Comparison of ENCODE assay signal across 16 cellular contexts in the genomic region with DNA sequence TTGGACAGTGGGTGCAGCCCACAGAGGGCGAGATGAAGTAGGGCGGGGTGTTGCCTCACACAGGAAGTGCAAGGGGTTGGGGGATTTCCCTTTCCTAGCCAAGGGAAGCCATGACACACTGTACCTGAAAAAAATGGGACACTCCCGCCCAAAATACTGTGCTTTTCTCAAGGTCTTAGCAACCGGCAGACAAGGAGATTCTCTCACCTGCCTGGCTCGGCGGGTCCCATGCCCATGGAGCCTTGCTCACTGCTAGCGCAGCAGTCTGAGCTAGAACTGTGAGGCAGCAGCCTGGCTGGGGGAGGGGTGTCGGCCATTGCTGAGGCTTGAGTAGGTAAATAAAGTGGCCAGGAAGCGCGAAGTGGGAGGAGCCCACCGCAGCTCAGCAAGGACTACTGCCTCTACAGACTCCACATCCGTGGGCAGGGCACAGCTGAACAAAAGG.
DNase-seq lines count a peak whose midpoint lies in the region; FAIRE-seq and TF ChIP-seq lines count a peak whose summit lies in the region.
"Had no signal": no experiment of that assay in that cellular context is flagged by ENCODE, and none has a peak within 500 bp of the region (broad histone marks: within the 10 kb centered on the region; RNA-seq: fewer than 3 reads in every experiment).

No MANE protein-coding gene starts in this region.

- H3K4me3 Mint-ChIP-seq in activated CD4-positive, alpha-beta T cell treated with anti-CD3 and anti-CD28 coated beads, Interleukin-2, amount 10 ng/mL, durations not matched to agents 24 days and 14 days, result no peak overlapping the region
- H3K4me3 Mint-ChIP-seq: nephron had no signal

- TF ChIP-seq CTCF in H1 (IDR thresholded peaks at IDR 0.05; ENCODE audit: control extremely low read depth in 1 of 3, insufficient read depth in 1 of 3, low read depth in 1 of 3, low read length in 3 of 3), result no peak
- no peak for TF ChIP-seq CTCF in suprapubic skin (IDR thresholded peaks at IDR 0.05)

- no peak overlapping the region for H4K91ac ChIP-seq in H1 (replicated peaks; ENCODE audit: insufficient read length, low read length)

- H3K4me1 Mint-ChIP-seq in activated CD4-positive, alpha-beta T cell treated with anti-CD3 and anti-CD28 coated beads, Interleukin-2, amount 10 ng/mL, durations not matched to agents 24 days and 14 days, result peaks cover 45% of the 10 kb centered on the region
- H3K4me1 Mint-ChIP-seq: nephron had no signal

- no peak overlapping the region for H3K14ac ChIP-seq in H1 (ENCODE audit: insufficient read length)

- H3K27me3 ChIP-seq in H1 (replicated peaks in 1 of 4; ENCODE audit: control insufficient read depth in 3 of 4, extremely low read depth in 1 of 4, insufficient read depth in 3 of 4, low read length in 3 of 4), result no peaks in the 10 kb centered on the region
- no peaks in the 10 kb centered on the region for H3K27me3 ChIP-seq in suprapubic skin
- H3K27me3 ChIP-seq: upper lobe of left lung had no signal

- peaks cover 26% of the 10 kb centered on the region for H3K9me3 Mint-ChIP-seq in activated CD4-positive, alpha-beta T cell treated with anti-CD3 and anti-CD28 coated beads, Interleukin-2, amount 10 ng/mL, durations not matched to agents 24 days and 14 days

- H4K20me1 ChIP-seq in H1 (replicated peaks in 1 of 2; ENCODE audit: control insufficient read depth in 1 of 2, insufficient read depth in 2 of 2, low read length in 2 of 2), result no peaks in the 10 kb centered on the region

- H3K18ac ChIP-seq in H1 (ENCODE audit: extremely low read depth, low read length), result no peak overlapping the region

- 95% methylated on average over 10 of the region's 12 CpGs; no CpG with 5 or more reads in 1 of the 2 experiments for WGBS in H1 (ENCODE audit: extremely low coverage in 1 of 2, insufficient coverage in 1 of 2, insufficient read length in 1 of 2, insufficient replicate concordance in 2 of 2, low coverage in 1 of 2, low lambda C conversion rate in 2 of 2, missing lambda C conversion rate in 1 of 2), 2 experiments
- 95% methylated on average over 12 of the region's 12 CpGs for WGBS in suprapubic skin

- CTCF ChIA-PET in H1 (lab: Charles Lee; ENCODE audit: partially characterized antibody), result no interaction called here

- POLR2A ChIA-PET in H1 (lab: Charles Lee; ENCODE audit: partially characterized antibody), result no interaction called here

- H3K27ac Mint-ChIP-seq in activated CD4-positive, alpha-beta T cell treated with anti-CD3 and anti-CD28 coated beads, Interleukin-2, amount 10 ng/mL, durations not matched to agents 24 days and 14 days, result peak overlapping the region; percentile 18

- H3K27ac ChIP-seq in H1 (ENCODE audit: low read depth, low read length), result no peak overlapping the region
- no peak overlapping the region for H3K27ac ChIP-seq in suprapubic skin
- H3K27ac ChIP-seq in substantia nigra (ENCODE audit: low read depth, low read length, poor library complexity, severe bottlenecking), result no peak overlapping the region
- H3K27ac ChIP-seq: A549, upper lobe of left lung had no signal

- H3K4me1 ChIP-seq in H1 (replicated peaks in 1 of 4; ENCODE audit: control insufficient read depth in 3 of 4, insufficient read depth in 4 of 4, low read length in 3 of 4), result peaks cover 0 to 3% (median 0%) of the 10 kb centered on the region in 4 experiments; a peak in 2 of 7 replicates
- H3K4me1 ChIP-seq in suprapubic skin, result no peaks in the 10 kb centered on the region
- H3K4me1 ChIP-seq: A549 had no signal

- no peak overlapping the region for H2BK12ac ChIP-seq in H1 (ENCODE audit: low read depth, low read length)

- no peak overlapping the region for H3K9ac ChIP-seq in H1 (replicated peaks in 1 of 4; ENCODE audit: extremely low read depth in 1 of 4, low read depth in 3 of 4, low read length in 3 of 4)

- no peak for TF ChIP-seq EP300 in H1 (IDR thresholded peaks at IDR 0.05; ENCODE audit: borderline replicate concordance in 1 of 2, low read depth in 2 of 2, low read length in 2 of 2)
- no peak for TF ChIP-seq EP300 in suprapubic skin (IDR thresholded peaks at IDR 0.05)

- H3K9me3 ChIP-seq in H1 (ENCODE audit: insufficient read depth in 2 of 2, low read depth in 1 of 2, low read length in 1 of 2) (no peaks in the 10 kb centered on the region; a peak in 1 of 4 replicates), suprapubic skin (no peaks in the 10 kb centered on the region)

- H3K4me2 ChIP-seq in H1 (ENCODE audit: insufficient read depth in 1 of 2, low read depth in 2 of 2, low read length in 2 of 2), result no peak overlapping the region
- H3K4me2 ChIP-seq: A549 had no signal

- peaks cover 61% of the 10 kb centered on the region for H3K36me3 Mint-ChIP-seq in activated CD4-positive, alpha-beta T cell treated with anti-CD3 and anti-CD28 coated beads, Interleukin-2, amount 10 ng/mL, durations not matched to agents 24 days and 14 days (ENCODE audit: low read depth)

- H2AFZ ChIP-seq in H1 (ENCODE audit: low read length), result no peak overlapping the region

- no peak overlapping the region for H4K5ac ChIP-seq in H1 (ENCODE audit: insufficient read length, low read depth, low read length)

- H3K79me1 ChIP-seq in H1 (ENCODE audit: low read depth, low read length), result no peaks in the 10 kb centered on the region

- H3K4me3 ChIP-seq in H1 (ENCODE audit: extremely low read depth in 1 of 4, insufficient read depth in 2 of 4, low read depth in 3 of 4, low read length in 4 of 4), result no peak overlapping the region
- H3K4me3 ChIP-seq in suprapubic skin, result no peak overlapping the region
- H3K4me3 ChIP-seq: A549, upper lobe of left lung had no signal

- intact Hi-C loops in activated CD4-positive, alpha-beta T cell treated with anti-CD3 and anti-CD28 coated beads, Interleukin-2, amount 10 ng/mL, durations not matched to agents 24 days and 14 days (cut with micrococcal nuclease), result no loop called here

- no peak overlapping the region for H3K56ac ChIP-seq in H1 (replicated peaks; ENCODE audit: insufficient read length, low read depth, low read length)

- H2AK5ac ChIP-seq in H1 (ENCODE audit: low read depth, low read length), result no peak overlapping the region

- H2BK120ac ChIP-seq in H1 (replicated peaks; ENCODE audit: low read depth, low read length), result no peak overlapping the region

- H2BK20ac ChIP-seq in H1 (ENCODE audit: low read length), result no peak overlapping the region

- TF ChIP-seq RAD21 in H1 (IDR thresholded peaks at IDR 0.05 in 1 of 2, conservative IDR thresholded peaks at IDR 0.05 in 1 of 2; ENCODE audit: low read depth in 2 of 2, low read length in 2 of 2), result no peak

- H3K79me2 ChIP-seq in H1 (ENCODE audit: control insufficient read depth in 1 of 2, insufficient read depth in 2 of 2, low read length in 2 of 2), result no peaks in the 10 kb centered on the region

- FAIRE-seq in H1 (lab: Jason Lieb, UNC), result no peak
- FAIRE-seq: A549, HepG2 had no signal

- H3K36me3 ChIP-seq in H1 (ENCODE audit: control insufficient read depth in 2 of 4, insufficient read depth in 4 of 4, low read length in 3 of 4), result no peaks in the 10 kb centered on the region
- peaks cover 11% of the 10 kb centered on the region for H3K36me3 ChIP-seq in suprapubic skin

- no peak overlapping the region for H2BK5ac ChIP-seq in H1 (ENCODE audit: low read depth, low read length)

- TF ChIP-seq POLR2A in H1 (IDR thresholded peaks at IDR 0.05; ENCODE audit: control extremely low read depth in 1 of 2, low read depth in 2 of 2, low read length in 2 of 2), result no peak
- no peak for TF ChIP-seq POLR2A in suprapubic skin (IDR thresholded peaks at IDR 0.05)

- no peak overlapping the region for H4K8ac ChIP-seq in H1 (ENCODE audit: extremely low read depth, insufficient read depth, low read length)

- no peak overlapping the region for H3K23ac ChIP-seq in H1 (ENCODE audit: insufficient read length)

- H3K4ac ChIP-seq in H1 (replicated peaks; ENCODE audit: insufficient read length, low read depth, low read length), result no peak overlapping the region

- DNase-seq in activated CD4-positive, alpha-beta T cell treated with anti-CD3 and anti-CD28 coated beads, Interleukin-2, amount 10 ng/mL, durations not matched to agents 24 days and 14 days, result peak; percentile 77
- no peak for DNase-seq in activated CD4-positive, alpha-beta T cell treated with anti-CD3 and anti-CD28 coated beads for 1 hour
- DNase-seq in activated CD8-positive, alpha-beta memory T cell treated with anti-CD3 and anti-CD28 coated beads for 24 hours, result peak; percentile 65
- DNase-seq in H1 (ENCODE audit: low read depth in 1 of 2, low spot score in 2 of 2) (no peak), suprapubic skin (ENCODE audit: low spot score in 2 of 2) (no peak), substantia nigra (lab: John Stamatoyannopoulos, UW) (no peak), NCI-H345 (lab: John Stamatoyannopoulos, UW) (no peak)
- DNase-seq in stimulated activated CD8-positive, alpha-beta memory T cell treated with anti-CD3 and anti-CD28 coated beads, Interleukin-7, amount 100 ng/mL, for 24 hours (ENCODE audit: low read depth), result peak; percentile 2
- DNase-seq: COR-L47, left cardiac atrium, NCI-H1105 treated with DMSO at 0.1 percent for 48 hours, NCI-H69 had no signal

- H2BK15ac ChIP-seq in H1 (ENCODE audit: low read length), result no peak overlapping the region

- no peaks in the 10 kb centered on the region for H3K27me3 Mint-ChIP-seq in activated CD4-positive, alpha-beta T cell treated with anti-CD3 and anti-CD28 coated beads, Interleukin-2, amount 10 ng/mL, durations not matched to agents 24 days and 14 days

- no peaks in the 10 kb centered on the region for H3K23me2 ChIP-seq in H1 (ENCODE audit: low read depth, low read length)

TF ChIP-seq in H1, 55 proteins besides CTCF, POLR2A, EP300 and RAD21:
- TF ChIP-seq, protein P1, sequence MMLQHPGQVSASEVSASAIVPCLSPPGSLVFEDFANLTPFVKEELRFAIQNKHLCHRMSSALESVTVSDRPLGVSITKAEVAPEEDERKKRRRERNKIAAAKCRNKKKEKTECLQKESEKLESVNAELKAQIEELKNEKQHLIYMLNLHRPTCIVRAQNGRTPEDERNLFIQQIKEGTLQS (IDR thresholded peaks at IDR 0.05; ENCODE audit: insufficient read depth, low read depth, low read length), result no peak
- peak; percentile 79 for TF ChIP-seq YY1 (IDR thresholded peaks at IDR 0.05; ENCODE audit: low read depth, low read length)

Comparison
In these comparisons a context has a peak if more than half of its experiments do, and no peak if none do; other contexts are left out.
1. DNase-seq: peak in activated CD4-positive, alpha-beta T cell treated with anti-CD3 and anti-CD28 coated beads, Interleukin-2, amount 10 ng/mL, durations not matched to agents 24 days and 14 days (single experiment), activated CD8-positive, alpha-beta memory T cell treated with anti-CD3 and anti-CD28 coated beads for 24 hours (single experiment) and stimulated activated CD8-positive, alpha-beta memory T cell treated with anti-CD3 and anti-CD28 coated beads, Interleukin-7, amount 100 ng/mL, for 24 hours (single experiment); none in activated CD4-positive, alpha-beta T cell treated with anti-CD3 and anti-CD28 coated beads for 1 hour (single experiment), H1 (0 of 2), suprapubic skin (0 of 2), substantia nigra (0 of 49) and NCI-H345 (single experiment).